12 cellular contexts compared by ENCODE assay signal in the genomic region with DNA sequence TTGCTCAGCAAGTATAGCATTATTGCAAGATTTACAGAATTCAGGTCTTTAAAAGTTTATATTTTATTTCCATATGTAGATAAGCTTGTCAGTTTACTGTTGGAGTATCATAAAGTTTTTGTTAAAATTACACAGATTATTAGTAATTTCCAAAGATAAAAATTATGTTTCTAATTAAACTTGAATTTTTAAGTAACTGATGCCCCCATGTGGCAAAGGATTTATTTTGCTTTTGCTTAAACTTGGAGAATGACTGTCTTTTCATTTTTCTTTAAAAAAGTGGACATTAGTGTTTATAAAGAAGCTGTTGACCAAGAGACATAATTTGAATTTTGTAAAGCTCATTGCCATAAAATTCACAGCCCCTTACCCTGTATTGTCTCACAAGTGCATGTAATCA. TPM values are rescaled to one million over a fixed set of nuclear protein-coding genes. Genes with fewer than 3 reads are reported as not detected.
DNase-seq lines count a peak whose midpoint lies in the region; ATAC-seq, FAIRE-seq and TF ChIP-seq lines count a peak whose summit lies in the region.
"Had no signal": no experiment of that assay in that cellular context is flagged by ENCODE, and none has a peak within 500 bp of the region (broad histone marks: within the 10 kb centered on the region; RNA-seq: fewer than 3 reads in every experiment).

No MANE protein-coding gene starts in this region.

- no peak for DNase-seq in BE2C
- no peak for DNase-seq in H9
- DNase-seq in adipocyte (ENCODE audit: low read depth): peak; percentile 56
- no peak for DNase-seq in kidney
- no peak for DNase-seq in GM12892 (ENCODE audit: insufficient read length)
- DNase-seq in activated CD4-positive, alpha-beta T cell treated with anti-CD3 and anti-CD28 coated beads for 48 hours: no peak
- no peak for DNase-seq in NCI-H1048 (lab: John Stamatoyannopoulos, UW)
- DNase-seq: effector memory CD4-positive, alpha-beta T cell; NCI-H1436 treated with DMSO at 0.1 percent for 48 hours had no signal

- no peak overlapping the region for H3K9ac ChIP-seq in H9 (ENCODE audit: extremely low read depth, insufficient read length, low read length)
- H3K9ac ChIP-seq in adipocyte (ENCODE audit: low read length): no peak overlapping the region
- H3K9ac ChIP-seq in kidney (ENCODE audit: low read length in 2 of 2): no peak overlapping the region

- peaks cover 4% of the 10 kb centered on the region for H3K79me1 ChIP-seq in H9 (ENCODE audit: insufficient read depth, low read depth, low read length, poor library complexity, severe bottlenecking)

- no peaks in the 10 kb centered on the region for H3K9me3 ChIP-seq in BE2C
- H3K9me3 ChIP-seq in H9 (ENCODE audit: control insufficient read depth, low read depth, low read length): no peaks in the 10 kb centered on the region
- no peaks in the 10 kb centered on the region for H3K9me3 ChIP-seq in adipocyte (ENCODE audit: control insufficient read depth, low read length)
- H3K9me3 ChIP-seq in kidney (ENCODE audit: control insufficient read depth in 1 of 2, low read length in 2 of 2): no peaks in the 10 kb centered on the region

- H3K4me2 ChIP-seq in H9 (ENCODE audit: insufficient read depth, insufficient read length, low read length): no peak overlapping the region

- no peak overlapping the region for H3K18ac ChIP-seq in H9 (ENCODE audit: insufficient read length, low read depth, low read length)

- no peaks in the 10 kb centered on the region for H3K23me2 ChIP-seq in H9 (ENCODE audit: insufficient read length, low read depth, low read length, poor library complexity, severe bottlenecking)

- H2AFZ ChIP-seq in H9 (ENCODE audit: low read length): no peak overlapping the region

- H4K8ac ChIP-seq in H9 (replicated peaks; ENCODE audit: insufficient read length, low read depth, low read length): no peak overlapping the region

- H3T11ph ChIP-seq in H9 (ENCODE audit: low read length): no peak overlapping the region

- no peak overlapping the region for H2AK5ac ChIP-seq in H9 (ENCODE audit: insufficient read length, low read length)

- H2BK15ac ChIP-seq in H9 (ENCODE audit: low read depth, low read length): no peak overlapping the region

- H3K27me3 ChIP-seq in BE2C (no peaks in the 10 kb centered on the region), H9 (ENCODE audit: insufficient read depth, low read length) (no peaks in the 10 kb centered on the region), adipocyte (replicated peaks; ENCODE audit: control insufficient read depth, insufficient read depth, low read length) (no peaks in the 10 kb centered on the region)

- no peaks in the 10 kb centered on the region for H3K9me3 Mint-ChIP-seq in H9
- H3K9me3 Mint-ChIP-seq: activated naive CD4-positive, alpha-beta T cell treated with anti-CD3 and anti-CD28 coated beads, Interleukin-2, amount 50 U/mL, for 72 hours; T-helper 1 cell treated with Interleukin-12 subunit alpha and Interleukin-12 subunit beta and Interleukin-4 antibody, amounts not matched to agents 30 μg/mL and 1 μg/mL, for 36 hours had no signal

- H4K5ac ChIP-seq in H9 (ENCODE audit: insufficient read length, low read depth, low read length): no peak overlapping the region

- H3K56ac ChIP-seq in H9 (ENCODE audit: insufficient read length, low read depth, low read length): no peak overlapping the region

- no peak for ATAC-seq in GM18520 (IDR thresholded peaks at IDR 0.05; ENCODE audit: unreplicated experiment)
- ATAC-seq: activated naive CD4-positive, alpha-beta T cell treated with anti-CD3 and anti-CD28 coated beads, Interleukin-2, amount 50 U/mL, for 72 hours had no signal

- H3K27ac ChIP-seq in H9 (ENCODE audit: insufficient read length, low read depth, low read length): no peak overlapping the region
- no peak overlapping the region for H3K27ac ChIP-seq in kidney (ENCODE audit: low read depth in 2 of 2, low read length in 2 of 2)

- intact Hi-C loops in kidney (cut with DNase I): no loop called here

- H4K91ac ChIP-seq in H9 (ENCODE audit: insufficient read length, low read depth, low read length): no peak overlapping the region

- peak; percentile 11 for FAIRE-seq in kidney (lab: Jason Lieb, UNC)
- no peak for FAIRE-seq in GM12892 (lab: Jason Lieb, UNC)

- no peaks in the 10 kb centered on the region for H3K27me3 Mint-ChIP-seq in H9 (ENCODE audit: low read depth)

- H3K79me2 ChIP-seq in H9 (ENCODE audit: insufficient read depth, low read length): no peaks in the 10 kb centered on the region

- H3K14ac ChIP-seq in H9 (ENCODE audit: insufficient read depth, low read length): no peak overlapping the region

- no peak overlapping the region for H3K23ac ChIP-seq in H9 (ENCODE audit: insufficient read length, low read depth, low read length)

- no peak overlapping the region for H2BK5ac ChIP-seq in H9 (ENCODE audit: insufficient read length, low read length)

- no peak overlapping the region for H3K4me3 Mint-ChIP-seq in H9
- H3K4me3 Mint-ChIP-seq: T-helper 1 cell treated with Interleukin-12 subunit alpha and Interleukin-12 subunit beta and Interleukin-4 antibody, amounts not matched to agents 30 μg/mL and 1 μg/mL, for 36 hours had no signal

- no peak overlapping the region for H2BK20ac ChIP-seq in H9 (ENCODE audit: low read depth, low read length, poor library complexity, severe bottlenecking)

- H3K36me3 Mint-ChIP-seq in H9 (ENCODE audit: insufficient read depth in 1 of 3, low read depth in 3 of 3): peaks cover 24 to 47% (median 36%) of the 10 kb centered on the region in 3 experiments

- H3K27ac Mint-ChIP-seq in H9: no peak overlapping the region
- H3K27ac Mint-ChIP-seq: T-helper 1 cell treated with Interleukin-12 subunit alpha and Interleukin-12 subunit beta and Interleukin-4 antibody, amounts not matched to agents 30 μg/mL and 1 μg/mL, for 36 hours had no signal

- H3K4me3 ChIP-seq in BE2C (ENCODE audit: low read depth, low read length) (no peak overlapping the region), adipocyte (ENCODE audit: low read length) (no peak overlapping the region), kidney (ENCODE audit: low read length in 2 of 2) (no peak overlapping the region)

- TF ChIP-seq CTCF in BE2C (IDR thresholded peaks at IDR 0.05; ENCODE audit: low read depth, low read length) (peak; percentile 35; the same call in 1 of the 2 replicates), H9 (conservative IDR thresholded peaks at IDR 0.05) (peak; percentile 51; the same call in 2 of the 3 replicates), kidney (IDR thresholded peaks at IDR 0.05; ENCODE audit: borderline replicate concordance, extremely low read depth, insufficient read depth) (no peak)

- H3K4me1 Mint-ChIP-seq in H9: no peaks in the 10 kb centered on the region

- no peak overlapping the region for H2BK12ac ChIP-seq in H9 (ENCODE audit: insufficient read length, low read depth, low read length)

- TF ChIP-seq POLR2A in GM12892 (IDR thresholded peaks at IDR 0.05; ENCODE audit: low read depth, low read length): no peak

- no peak overlapping the region for H2BK120ac ChIP-seq in H9 (ENCODE audit: low read depth, low read length, poor library complexity, severe bottlenecking)

- no peaks in the 10 kb centered on the region for H4K20me1 ChIP-seq in H9 (ENCODE audit: control insufficient read depth, insufficient read depth, insufficient read length)

- no peaks in the 10 kb centered on the region for H3K4me1 ChIP-seq in BE2C
- H3K4me1 ChIP-seq in H9 (ENCODE audit: insufficient read depth, low read length): no peaks in the 10 kb centered on the region
- H3K4me1 ChIP-seq in adipocyte (ENCODE audit: control insufficient read depth, insufficient read depth, low read length): peaks cover 14% of the 10 kb centered on the region
- no peaks in the 10 kb centered on the region for H3K4me1 ChIP-seq in kidney (ENCODE audit: control insufficient read depth in 1 of 2, insufficient read depth in 1 of 2, low read depth in 1 of 2, low read length in 2 of 2)

- peaks cover 19% of the 10 kb centered on the region for H3K36me3 ChIP-seq in BE2C
- H3K36me3 ChIP-seq in adipocyte (ENCODE audit: control insufficient read depth, insufficient read depth, low read length, severe bottlenecking): peaks cover 22% of the 10 kb centered on the region
- peaks cover 2 to 9% of the 10 kb centered on the region in 2 donors for H3K36me3 ChIP-seq in kidney (ENCODE audit: control insufficient read depth in 1 of 2, insufficient read depth in 2 of 2, low read length in 2 of 2)

- no peak overlapping the region for H3K4ac ChIP-seq in H9 (ENCODE audit: low read depth, low read length)

RNA-seq across cellular contexts. Expression of a gene that starts 45.8 kb away (rescaled TPM):
- polyA plus RNA-seq in BE2C (2012; ENCODE audit: insufficient read depth, insufficient read length, low read depth): 13.5 TPM
- total RNA-seq in H9 (2021) (68.6 and 70.1 TPM in 2 replicates), kidney (83.4 TPM)
- 12.7 TPM for polyA plus RNA-seq in kidney (ENCODE audit: insufficient read depth, low read depth, low replicate concordance)
- polyA plus RNA-seq in GM12892 (2012; ENCODE audit: missing spikeins): 28.4 TPM
